In the genomic region with DNA sequence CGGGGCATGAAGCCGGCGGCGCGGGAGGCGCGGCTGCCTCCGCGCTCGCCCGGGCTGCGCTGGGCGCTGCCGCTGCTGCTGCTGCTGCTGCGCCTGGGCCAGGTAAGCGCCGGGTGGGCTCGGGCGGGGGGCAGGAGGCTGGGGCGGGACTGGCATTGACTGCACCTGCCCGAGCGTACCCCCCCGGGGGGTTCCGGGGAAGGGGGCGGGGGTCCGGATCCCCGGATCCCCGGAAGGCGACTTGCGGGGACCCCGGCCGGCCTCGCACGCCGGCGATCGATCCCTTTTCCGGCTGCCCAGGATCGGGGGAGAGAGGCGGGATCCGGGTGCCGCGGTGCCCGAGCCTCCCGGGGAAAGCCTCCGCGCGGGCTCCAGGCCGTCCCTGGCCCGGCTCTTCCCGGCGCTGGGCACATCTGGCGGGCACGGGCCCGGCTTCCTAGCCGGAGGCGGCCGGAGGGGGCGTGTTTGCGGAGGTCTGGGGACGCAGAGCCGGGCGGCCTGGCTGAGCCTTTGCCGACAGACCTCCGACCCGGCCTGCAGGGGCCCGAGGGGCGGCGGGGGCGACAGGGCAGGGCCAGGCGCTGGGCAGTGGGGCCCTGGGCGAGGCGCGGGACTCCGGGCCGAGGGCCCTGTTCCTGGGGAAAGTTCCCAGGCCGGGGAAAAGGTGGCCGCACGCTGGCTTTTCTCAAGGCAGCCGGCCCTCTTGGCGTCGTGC, we compare ENCODE assay signal across 8 cellular contexts. TPM values are rescaled to one million over a fixed set of nuclear protein-coding genes. Genes with fewer than 3 reads are reported as not detected.
DNase-seq lines count a peak whose midpoint lies in the region; ATAC-seq and TF ChIP-seq lines count a peak whose summit lies in the region.

No MANE protein-coding gene starts in this region.

- peaks cover 27 to 55% (median 45%) of the 10 kb centered on the region in 10 experiments for H3K4me1 ChIP-seq in BLaER1 treated with 17β-estradiol and CSF1 and Interleukin-3, amounts not matched to agents 10 nM and 100 nM
- peaks cover 39% of the 10 kb centered on the region for H3K4me1 ChIP-seq in lower lobe of right lung
- no peaks in the 10 kb centered on the region for H3K4me1 ChIP-seq in testis

- H3K27me3 ChIP-seq in BLaER1 treated with 17β-estradiol and CSF1 and Interleukin-3, amounts not matched to agents 10 nM and 100 nM = peaks cover 0 to 23% (median 3%) of the 10 kb centered on the region in 11 experiments; a peak in 9 of 22 replicates
- H3K27me3 ChIP-seq in lower lobe of right lung (ENCODE audit: low read depth) = no peaks in the 10 kb centered on the region
- H3K27me3 ChIP-seq in testis = no peaks in the 10 kb centered on the region

- TF ChIP-seq POLR2A in testis (IDR thresholded peaks at IDR 0.05) = no peak

- H3K27ac Mint-ChIP-seq in dendritic cell treated with granulocyte-macrophage colony-stimulating factor and Interleukin-4, amounts not matched to agents 40 ng/mL and 50 ng/mL, for 4 days = peak overlapping the region; percentile 86

- intact Hi-C loops in dendritic cell treated with granulocyte-macrophage colony-stimulating factor and Interleukin-4, amounts not matched to agents 40 ng/mL and 50 ng/mL, for 4 days (cut with micrococcal nuclease) = loop anchor here (5.0 kb wide), 1 partner anchor 51 kb away; no protein-coding TSS in a partner anchor
- intact Hi-C loops in lower lobe of right lung (cut with DNase I) = no loop called here
- intact Hi-C loops in testis (cut with DNase I; ENCODE audit: low total_unique reads) = no loop called here

- peaks cover 0 to 32% (median 0%) of the 10 kb centered on the region in 11 experiments; a peak in 5 of 22 replicates for H4K20me1 ChIP-seq in BLaER1 treated with 17β-estradiol and CSF1 and Interleukin-3, amounts not matched to agents 10 nM and 100 nM

- H3K36me3 ChIP-seq in BLaER1 treated with 17β-estradiol and CSF1 and Interleukin-3, amounts not matched to agents 10 nM and 100 nM = peaks cover 0 to 31% (median 11%) of the 10 kb centered on the region in 11 experiments; a peak in 10 of 22 replicates
- H3K36me3 ChIP-seq in lower lobe of right lung (no peaks in the 10 kb centered on the region), testis (ENCODE audit: low read depth, missing control alignments) (no peaks in the 10 kb centered on the region)

- H3K27ac ChIP-seq in BLaER1 treated with 17β-estradiol and CSF1 and Interleukin-3, amounts not matched to agents 10 nM and 100 nM = peak overlapping the region; percentile 71 to 97 (median 74)
- H3K27ac ChIP-seq in lower lobe of right lung (peak overlapping the region; percentile 88), testis (peak overlapping the region in 1 of 2 donors; percentile 59)

- DNase-seq in lower lobe of right lung (peak; percentile 75), testis (peak; percentile 28), NCI-H1694 (lab: John Stamatoyannopoulos, UW) (no peak)

- peak; percentile 30 for TF ChIP-seq CTCF in lower lobe of right lung (IDR thresholded peaks at IDR 0.05)
- no peak for TF ChIP-seq CTCF in testis (IDR thresholded peaks at IDR 0.05)

- no peaks in the 10 kb centered on the region for H3K9me3 Mint-ChIP-seq in dendritic cell treated with granulocyte-macrophage colony-stimulating factor and Interleukin-4, amounts not matched to agents 40 ng/mL and 50 ng/mL, for 4 days

- ATAC-seq in GM18868 (IDR thresholded peaks at IDR 0.05; ENCODE audit: unreplicated experiment) = peak; percentile 49
- peak; percentile 42 for ATAC-seq in HG03139 (IDR thresholded peaks at IDR 0.05; ENCODE audit: unreplicated experiment)
- ATAC-seq in SK-N-SH treated with all-trans-retinoic acid at 6 μM for 48 hours = peak; percentile 85
- peak; percentile 77 for ATAC-seq in lower lobe of right lung

- WGBS in testis, 2 donors = 1 to 3% methylated on average over 12 to 43 of the region's 82 CpGs

- H3K9me3 ChIP-seq in BLaER1 treated with 17β-estradiol and CSF1 and Interleukin-3, amounts not matched to agents 10 nM and 100 nM (replicated peaks in 1 of 11) = no peaks in the 10 kb centered on the region
- H3K9me3 ChIP-seq in lower lobe of right lung = no peaks in the 10 kb centered on the region
- H3K9me3 ChIP-seq in testis = no peaks in the 10 kb centered on the region

- H3K9ac ChIP-seq in BLaER1 treated with 17β-estradiol and CSF1 and Interleukin-3, amounts not matched to agents 10 nM and 100 nM = peak overlapping the region; percentile 79 to 99 (median 87)

- peaks cover 31% of the 10 kb centered on the region for H3K4me1 Mint-ChIP-seq in dendritic cell treated with granulocyte-macrophage colony-stimulating factor and Interleukin-4, amounts not matched to agents 40 ng/mL and 50 ng/mL, for 4 days (ENCODE audit: low read depth)

- H3K36me3 Mint-ChIP-seq in dendritic cell treated with granulocyte-macrophage colony-stimulating factor and Interleukin-4, amounts not matched to agents 40 ng/mL and 50 ng/mL, for 4 days (ENCODE audit: low read depth) = peaks cover 38% of the 10 kb centered on the region

- peak overlapping the region; percentile 77 to 99 (median 90) for H3K4me3 ChIP-seq in BLaER1 treated with 17β-estradiol and CSF1 and Interleukin-3, amounts not matched to agents 10 nM and 100 nM
- peak overlapping the region; percentile 93 for H3K4me3 ChIP-seq in lower lobe of right lung
- peak overlapping the region; percentile 63 to 75 for H3K4me3 ChIP-seq in testis

- peak overlapping the region; percentile 83 for H3K4me3 Mint-ChIP-seq in dendritic cell treated with granulocyte-macrophage colony-stimulating factor and Interleukin-4, amounts not matched to agents 40 ng/mL and 50 ng/mL, for 4 days

- peak overlapping the region; percentile 83 to 100 (median 96) for H3K4me2 ChIP-seq in BLaER1 treated with 17β-estradiol and CSF1 and Interleukin-3, amounts not matched to agents 10 nM and 100 nM

- H3K27me3 Mint-ChIP-seq in dendritic cell treated with granulocyte-macrophage colony-stimulating factor and Interleukin-4, amounts not matched to agents 40 ng/mL and 50 ng/mL, for 4 days = peaks cover 8% of the 10 kb centered on the region

TF ChIP-seq in SK-N-SH treated with all-trans-retinoic acid at 6 μM for 48 hours, 23 proteins besides CTCF, POLR2A, EP300 and RAD21:
- TF ChIP-seq PPARA (CRISPR knock-in tag; IDR thresholded peaks at IDR 0.05; ENCODE audit: borderline replicate concordance) (no peak), CREB5 (CRISPR knock-in tag; IDR thresholded peaks at IDR 0.05; ENCODE audit: low read depth) (no peak), ZNF70 (CRISPR knock-in tag; IDR thresholded peaks at IDR 0.05) (no peak), RARB (CRISPR knock-in tag; IDR thresholded peaks at IDR 0.05) (no peak)
- TF ChIP-seq, protein P1, sequence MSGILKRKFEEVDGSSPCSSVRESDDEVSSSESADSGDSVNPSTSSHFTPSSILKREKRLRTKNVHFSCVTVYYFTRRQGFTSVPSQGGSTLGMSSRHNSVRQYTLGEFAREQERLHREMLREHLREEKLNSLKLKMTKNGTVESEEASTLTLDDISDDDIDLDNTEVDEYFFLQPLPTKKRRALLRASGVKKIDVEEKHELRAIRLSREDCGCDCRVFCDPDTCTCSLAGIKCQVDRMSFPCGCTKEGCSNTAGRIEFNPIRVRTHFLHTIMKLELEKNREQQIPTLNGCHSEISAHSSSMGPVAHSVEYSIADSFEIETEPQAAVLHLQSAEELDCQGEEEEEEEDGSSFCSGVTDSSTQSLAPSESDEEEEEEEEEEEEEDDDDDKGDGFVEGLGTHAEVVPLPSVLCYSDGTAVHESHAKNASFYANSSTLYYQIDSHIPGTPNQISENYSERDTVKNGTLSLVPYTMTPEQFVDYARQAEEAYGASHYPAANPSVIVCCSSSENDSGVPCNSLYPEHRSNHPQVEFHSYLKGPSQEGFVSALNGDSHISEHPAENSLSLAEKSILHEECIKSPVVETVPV (CRISPR knock-in tag; IDR thresholded peaks at IDR 0.05) = no peak

RNA-seq across cellular contexts. Expression of gene PTPRJ, which starts 0.7 kb away (rescaled TPM):
- total RNA-seq in lower lobe of right lung = 40.0 TPM
- 1 to 10 TPM; 4.3 to 8.2 TPM for total RNA-seq in testis
- polyA plus RNA-seq in testis (ENCODE audit: insufficient read depth, low read depth, low replicate concordance) = 6.6 TPM
